In genomic region chr3:114900908-114901307, GRCh38 we compare ENCODE assay signal across 1 cellular context.
TF ChIP-seq lines count a peak whose summit lies in the region.

No MANE protein-coding gene starts in this region.

TF ChIP-seq in HCT116, 20 proteins besides CTCF, POLR2A, EP300 and RAD21 (continued from another document):
- TF ChIP-seq ZBTB33 (IDR thresholded peaks at IDR 0.05; ENCODE audit: extremely low read depth, insufficient replicate concordance, low read length): no peak
TF ChIP-seq in HCT116: peak in this region for 0.
